Comparison of ENCODE assay signal across 1 cellular context in genomic region chr3:49689046-49689886, GRCh38.
A peak's percentile ranks its signal among the peaks of the same experiment; 100 is the strongest.
TF ChIP-seq lines count a peak whose summit lies in the region.

Gene MST1, minus strand, starts transcription at chr3:49689474. Its CDS starts 783 bp downstream, at chr3:49688691.
Gene RNF123, plus strand, starts transcription at chr3:49689557. Its CDS starts 1,609 bp downstream, at chr3:49691166.

TF ChIP-seq in K562, 482 proteins besides CTCF, POLR2A, EP300 and RAD21 (continued from another document and continues in another):
- TF ChIP-seq, protein P1, sequence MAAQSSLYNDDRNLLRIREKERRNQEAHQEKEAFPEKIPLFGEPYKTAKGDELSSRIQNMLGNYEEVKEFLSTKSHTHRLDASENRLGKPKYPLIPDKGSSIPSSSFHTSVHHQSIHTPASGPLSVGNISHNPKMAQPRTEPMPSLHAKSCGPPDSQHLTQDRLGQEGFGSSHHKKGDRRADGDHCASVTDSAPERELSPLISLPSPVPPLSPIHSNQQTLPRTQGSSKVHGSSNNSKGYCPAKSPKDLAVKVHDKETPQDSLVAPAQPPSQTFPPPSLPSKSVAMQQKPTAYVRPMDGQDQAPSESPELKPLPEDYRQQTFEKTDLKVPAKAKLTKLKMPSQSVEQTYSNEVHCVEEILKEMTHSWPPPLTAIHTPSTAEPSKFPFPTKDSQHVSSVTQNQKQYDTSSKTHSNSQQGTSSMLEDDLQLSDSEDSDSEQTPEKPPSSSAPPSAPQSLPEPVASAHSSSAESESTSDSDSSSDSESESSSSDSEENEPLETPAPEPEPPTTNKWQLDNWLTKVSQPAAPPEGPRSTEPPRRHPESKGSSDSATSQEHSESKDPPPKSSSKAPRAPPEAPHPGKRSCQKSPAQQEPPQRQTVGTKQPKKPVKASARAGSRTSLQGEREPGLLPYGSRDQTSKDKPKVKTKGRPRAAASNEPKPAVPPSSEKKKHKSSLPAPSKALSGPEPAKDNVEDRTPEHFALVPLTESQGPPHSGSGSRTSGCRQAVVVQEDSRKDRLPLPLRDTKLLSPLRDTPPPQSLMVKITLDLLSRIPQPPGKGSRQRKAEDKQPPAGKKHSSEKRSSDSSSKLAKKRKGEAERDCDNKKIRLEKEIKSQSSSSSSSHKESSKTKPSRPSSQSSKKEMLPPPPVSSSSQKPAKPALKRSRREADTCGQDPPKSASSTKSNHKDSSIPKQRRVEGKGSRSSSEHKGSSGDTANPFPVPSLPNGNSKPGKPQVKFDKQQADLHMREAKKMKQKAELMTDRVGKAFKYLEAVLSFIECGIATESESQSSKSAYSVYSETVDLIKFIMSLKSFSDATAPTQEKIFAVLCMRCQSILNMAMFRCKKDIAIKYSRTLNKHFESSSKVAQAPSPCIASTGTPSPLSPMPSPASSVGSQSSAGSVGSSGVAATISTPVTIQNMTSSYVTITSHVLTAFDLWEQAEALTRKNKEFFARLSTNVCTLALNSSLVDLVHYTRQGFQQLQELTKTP (IDR thresholded peaks at IDR 0.05; ENCODE audit: low read depth in 1 of 2, partially characterized antibody in 2 of 2): no peak
- TF ChIP-seq, protein P2, sequence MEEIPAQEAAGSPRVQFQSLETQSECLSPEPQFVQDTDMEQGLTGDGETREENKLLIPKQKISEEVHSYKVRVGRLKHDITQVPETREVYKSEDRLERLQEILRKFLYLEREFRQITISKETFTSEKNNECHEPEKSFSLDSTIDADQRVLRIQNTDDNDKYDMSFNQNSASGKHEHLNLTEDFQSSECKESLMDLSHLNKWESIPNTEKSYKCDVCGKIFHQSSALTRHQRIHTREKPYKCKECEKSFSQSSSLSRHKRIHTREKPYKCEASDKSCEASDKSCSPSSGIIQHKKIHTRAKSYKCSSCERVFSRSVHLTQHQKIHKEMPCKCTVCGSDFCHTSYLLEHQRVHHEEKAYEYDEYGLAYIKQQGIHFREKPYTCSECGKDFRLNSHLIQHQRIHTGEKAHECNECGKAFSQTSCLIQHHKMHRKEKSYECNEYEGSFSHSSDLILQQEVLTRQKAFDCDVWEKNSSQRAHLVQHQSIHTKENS (CRISPR knock-in tag; IDR thresholded peaks at IDR 0.05): no peak
- TF ChIP-seq SMARCB1 (IDR thresholded peaks at IDR 0.05; ENCODE audit: insufficient read length, low read depth) (no peak), TRIM28 (IDR thresholded peaks at IDR 0.05) (no peak), ZBTB7A (IDR thresholded peaks at IDR 0.05; ENCODE audit: borderline replicate concordance, control insufficient read depth, low read depth, low read length) (peak; percentile 12; the same call in 1 of the 2 replicates), STAT5A (IDR thresholded peaks at IDR 0.05; ENCODE audit: borderline replicate concordance, low read length) (peak; percentile 35; the same call in 1 of the 2 replicates), SIN3A (IDR thresholded peaks at IDR 0.05; ENCODE audit: borderline replicate concordance in 2 of 2, control insufficient read depth in 1 of 2, low read depth in 2 of 2, low read length in 2 of 2) (peak in 1 of 2 experiments; percentile 36; a peak in 2 of 4 replicates), ZFP30 (CRISPR knock-in tag; IDR thresholded peaks at IDR 0.05; ENCODE audit: borderline replicate concordance) (no peak), ILK (tag; IDR thresholded peaks at IDR 0.05; ENCODE audit: borderline replicate concordance, low read depth) (no peak), SMAD4 (CRISPR knock-in tag; conservative IDR thresholded peaks at IDR 0.05) (0 out of 2 replicates have a peak, but pooled peaks have one; percentile 18), SMARCA4 (IDR thresholded peaks at IDR 0.05) (0 out of 2 replicates have a peak, but pooled peaks have one; percentile 35), FOXK2 (conservative IDR thresholded peaks at IDR 0.05 in 1 of 2, IDR thresholded peaks at IDR 0.05 in 1 of 2; ENCODE audit: low read depth in 2 of 2) (0 out of 4 replicates have a peak, but pooled peaks of 1 of the 2 experiments have one; percentile 35), MCM7 (IDR thresholded peaks at IDR 0.05) (no peak), GABPB2 (CRISPR knock-in tag; conservative IDR thresholded peaks at IDR 0.05) (no peak), NONO (IDR thresholded peaks at IDR 0.05; ENCODE audit: low read depth in 2 of 2, low read length in 1 of 2) (no peak), NFATC3 (IDR thresholded peaks at IDR 0.05) (no peak), SPI1 (IDR thresholded peaks at IDR 0.05; ENCODE audit: borderline replicate concordance, low read depth, low read length) (no peak), TEAD1 (CRISPR knock-in tag; IDR thresholded peaks at IDR 0.05) (0 out of 4 replicates have a peak, but pooled peaks have one; percentile 19 to 38), E2F5 (CRISPR knock-in tag; IDR thresholded peaks at IDR 0.05) (no peak), ZBTB17 (CRISPR knock-in tag; IDR thresholded peaks at IDR 0.05) (0 out of 2 replicates have a peak, but pooled peaks have one; percentile 41), RBFOX2 (IDR thresholded peaks at IDR 0.05; ENCODE audit: low read depth, low read length) (peak; percentile 83), PHF20 (IDR thresholded peaks at IDR 0.05; ENCODE audit: partially characterized antibody) (peak; percentile 30), MEIS2 (IDR thresholded peaks at IDR 0.05; ENCODE audit: partially characterized antibody) (peak; percentile 76), ZNF175 (CRISPR knock-in tag; IDR thresholded peaks at IDR 0.05; ENCODE audit: low read depth) (no peak), ZNF41 (CRISPR knock-in tag; conservative IDR thresholded peaks at IDR 0.05) (no peak), NFIC (IDR thresholded peaks at IDR 0.05) (peak; percentile 9; the same call in 1 of the 2 replicates), ZNF384 (IDR thresholded peaks at IDR 0.05; ENCODE audit: low read depth, low read length) (no peak), ZZZ3 (IDR thresholded peaks at IDR 0.05) (no peak), HNRNPLL (IDR thresholded peaks at IDR 0.05; ENCODE audit: low read depth, low read length, poor library complexity, severe bottlenecking) (no peak), CBX5 (IDR thresholded peaks at IDR 0.05; ENCODE audit: borderline replicate concordance, low read depth) (no peak), ELK1 (CRISPR knock-in tag; IDR thresholded peaks at IDR 0.05) (no peak), PHB2 (IDR thresholded peaks at IDR 0.05; ENCODE audit: low read depth) (no peak), IRF9 (tag; IDR thresholded peaks at IDR 0.05) (no peak)
- TF ChIP-seq, protein P3, sequence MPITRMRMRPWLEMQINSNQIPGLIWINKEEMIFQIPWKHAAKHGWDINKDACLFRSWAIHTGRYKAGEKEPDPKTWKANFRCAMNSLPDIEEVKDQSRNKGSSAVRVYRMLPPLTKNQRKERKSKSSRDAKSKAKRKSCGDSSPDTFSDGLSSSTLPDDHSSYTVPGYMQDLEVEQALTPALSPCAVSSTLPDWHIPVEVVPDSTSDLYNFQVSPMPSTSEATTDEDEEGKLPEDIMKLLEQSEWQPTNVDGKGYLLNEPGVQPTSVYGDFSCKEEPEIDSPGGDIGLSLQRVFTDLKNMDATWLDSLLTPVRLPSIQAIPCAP (CRISPR knock-in tag; IDR thresholded peaks at IDR 0.05; ENCODE audit: borderline replicate concordance): no peak
- TF ChIP-seq, protein P4, sequence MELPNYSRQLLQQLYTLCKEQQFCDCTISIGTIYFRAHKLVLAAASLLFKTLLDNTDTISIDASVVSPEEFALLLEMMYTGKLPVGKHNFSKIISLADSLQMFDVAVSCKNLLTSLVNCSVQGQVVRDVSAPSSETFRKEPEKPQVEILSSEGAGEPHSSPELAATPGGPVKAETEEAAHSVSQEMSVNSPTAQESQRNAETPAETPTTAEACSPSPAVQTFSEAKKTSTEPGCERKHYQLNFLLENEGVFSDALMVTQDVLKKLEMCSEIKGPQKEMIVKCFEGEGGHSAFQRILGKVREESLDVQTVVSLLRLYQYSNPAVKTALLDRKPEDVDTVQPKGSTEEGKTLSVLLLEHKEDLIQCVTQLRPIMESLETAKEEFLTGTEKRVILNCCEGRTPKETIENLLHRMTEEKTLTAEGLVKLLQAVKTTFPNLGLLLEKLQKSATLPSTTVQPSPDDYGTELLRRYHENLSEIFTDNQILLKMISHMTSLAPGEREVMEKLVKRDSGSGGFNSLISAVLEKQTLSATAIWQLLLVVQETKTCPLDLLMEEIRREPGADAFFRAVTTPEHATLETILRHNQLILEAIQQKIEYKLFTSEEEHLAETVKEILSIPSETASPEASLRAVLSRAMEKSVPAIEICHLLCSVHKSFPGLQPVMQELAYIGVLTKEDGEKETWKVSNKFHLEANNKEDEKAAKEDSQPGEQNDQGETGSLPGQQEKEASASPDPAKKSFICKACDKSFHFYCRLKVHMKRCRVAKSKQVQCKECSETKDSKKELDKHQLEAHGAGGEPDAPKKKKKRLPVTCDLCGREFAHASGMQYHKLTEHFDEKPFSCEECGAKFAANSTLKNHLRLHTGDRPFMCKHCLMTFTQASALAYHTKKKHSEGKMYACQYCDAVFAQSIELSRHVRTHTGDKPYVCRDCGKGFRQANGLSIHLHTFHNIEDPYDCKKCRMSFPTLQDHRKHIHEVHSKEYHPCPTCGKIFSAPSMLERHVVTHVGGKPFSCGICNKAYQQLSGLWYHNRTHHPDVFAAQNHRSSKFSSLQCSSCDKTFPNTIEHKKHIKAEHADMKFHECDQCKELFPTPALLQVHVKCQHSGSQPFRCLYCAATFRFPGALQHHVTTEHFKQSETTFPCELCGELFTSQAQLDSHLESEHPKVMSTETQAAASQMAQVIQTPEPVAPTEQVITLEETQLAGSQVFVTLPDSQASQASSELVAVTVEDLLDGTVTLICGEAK (IDR thresholded peaks at IDR 0.05): peak; percentile 86
- TF ChIP-seq, protein P4 (CRISPR knock-in tag; IDR thresholded peaks at IDR 0.05): no peak
- TF ChIP-seq, protein P5, sequence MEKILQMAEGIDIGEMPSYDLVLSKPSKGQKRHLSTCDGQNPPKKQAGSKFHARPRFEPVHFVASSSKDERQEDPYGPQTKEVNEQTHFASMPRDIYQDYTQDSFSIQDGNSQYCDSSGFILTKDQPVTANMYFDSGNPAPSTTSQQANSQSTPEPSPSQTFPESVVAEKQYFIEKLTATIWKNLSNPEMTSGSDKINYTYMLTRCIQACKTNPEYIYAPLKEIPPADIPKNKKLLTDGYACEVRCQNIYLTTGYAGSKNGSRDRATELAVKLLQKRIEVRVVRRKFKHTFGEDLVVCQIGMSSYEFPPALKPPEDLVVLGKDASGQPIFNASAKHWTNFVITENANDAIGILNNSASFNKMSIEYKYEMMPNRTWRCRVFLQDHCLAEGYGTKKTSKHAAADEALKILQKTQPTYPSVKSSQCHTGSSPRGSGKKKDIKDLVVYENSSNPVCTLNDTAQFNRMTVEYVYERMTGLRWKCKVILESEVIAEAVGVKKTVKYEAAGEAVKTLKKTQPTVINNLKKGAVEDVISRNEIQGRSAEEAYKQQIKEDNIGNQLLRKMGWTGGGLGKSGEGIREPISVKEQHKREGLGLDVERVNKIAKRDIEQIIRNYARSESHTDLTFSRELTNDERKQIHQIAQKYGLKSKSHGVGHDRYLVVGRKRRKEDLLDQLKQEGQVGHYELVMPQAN (IDR thresholded peaks at IDR 0.05; ENCODE audit: borderline replicate concordance): peak; percentile 74; the same call in 1 of the 2 replicates
